Comparison of ENCODE assay signal across 10 cellular contexts in genomic region chr3:37906734-37907282, GRCh38. TPM values are rescaled to one million over a fixed set of nuclear protein-coding genes. Genes with fewer than 3 reads are reported as not detected.
DNase-seq lines count a peak whose midpoint lies in the region; TF ChIP-seq lines count a peak whose summit lies in the region.
"Had no signal": no experiment of that assay in that cellular context is flagged by ENCODE, and none has a peak within 500 bp of the region (broad histone marks: within the 10 kb centered on the region; RNA-seq: fewer than 3 reads in every experiment).

No MANE protein-coding gene starts in this region.

- H3K27me3 ChIP-seq in MM.1S (replicated peaks; ENCODE audit: insufficient read depth, low read length) (no peaks in the 10 kb centered on the region), esophagus squamous epithelium (no peaks in the 10 kb centered on the region), spleen (replicated peaks in 1 of 7) (no peaks in the 10 kb centered on the region), SJCRH30 (no peaks in the 10 kb centered on the region)

- H3K9ac ChIP-seq in MM.1S (ENCODE audit: low read length) = no peak overlapping the region; the same call in 1 of the 2 replicates

- DNase-seq in DMS79 treated with DMSO at 0.1 percent for 48 hours (lab: John Stamatoyannopoulos, UW) = peak; percentile 4
- DNase-seq in DMS79 (lab: John Stamatoyannopoulos, UW) = no peak
- no peak for DNase-seq in MM.1S
- no peak for DNase-seq in esophagus squamous epithelium (lab: John Stamatoyannopoulos, UW)
- DNase-seq in spleen = no peak
- DNase-seq in middle frontal gyrus (ENCODE audit: extremely low spot score, low spot score) = no peak
- DNase-seq in GM03348 (ENCODE audit: low spot score) = no peak
- no peak for DNase-seq in SJCRH30
- DNase-seq: activated effector memory CD4-positive, alpha-beta T cell treated with Interleukin-2 at 50 U/mL for 16 hours had no signal

- H2AFZ ChIP-seq in MM.1S (ENCODE audit: low read length) = no peak overlapping the region

- H3K27ac ChIP-seq in MM.1S (ENCODE audit: low read length) = peak overlapping the region; percentile 66; the same call in 1 of the 2 replicates
- peak overlapping the region; percentile 0 to 77 (median 42) for H3K27ac ChIP-seq in esophagus squamous epithelium
- H3K27ac ChIP-seq in spleen = peak overlapping the region in 7 of 8 donors; percentile 31 to 77 (median 52)
- no peak overlapping the region for H3K27ac ChIP-seq in SJCRH30
- H3K27ac ChIP-seq: 22Rv1 had no signal

- peak overlapping the region; percentile 51; the same call in 1 of the 2 replicates for H3K4me2 ChIP-seq in MM.1S (ENCODE audit: low read depth, low read length)

- H3K79me2 ChIP-seq in MM.1S (ENCODE audit: low read length) = no peaks in the 10 kb centered on the region

- TF ChIP-seq CTCF in MM.1S (IDR thresholded peaks at IDR 0.05; ENCODE audit: low read length) = no peak
- TF ChIP-seq CTCF in esophagus squamous epithelium (IDR thresholded peaks at IDR 0.05) = no peak
- TF ChIP-seq CTCF in spleen (IDR thresholded peaks at IDR 0.05 in 8 of 11, conservative IDR thresholded peaks at IDR 0.05 in 3 of 11) = no peak

- 57 to 71% methylated on average over 5 of the region's 5 CpGs for WGBS in esophagus squamous epithelium, 2 donors
- 45 to 60% (median 54%) methylated on average over 5 of the region's 5 CpGs for WGBS in spleen, 5 donors

- no peaks in the 10 kb centered on the region for H4K20me1 ChIP-seq in MM.1S (ENCODE audit: insufficient read depth, low read length)

- H3K4me3 ChIP-seq in MM.1S (ENCODE audit: low read length) (no peak overlapping the region), esophagus squamous epithelium (no peak overlapping the region), spleen (no peak overlapping the region), SJCRH30 (no peak overlapping the region)

- intact Hi-C loops in esophagus squamous epithelium (cut with DNase I) (no loop called here), spleen (cut with DNase I; ENCODE audit: low total_unique reads) (no loop called here)

- H3K4me1 ChIP-seq in MM.1S (ENCODE audit: low read length) (peaks cover 42% of the 10 kb centered on the region), esophagus squamous epithelium (peaks cover 0 to 57% (median 31%) of the 10 kb centered on the region in 3 donors), spleen (peaks cover 10 to 61% (median 30%) of the 10 kb centered on the region in 6 donors), SJCRH30 (peaks cover 25% of the 10 kb centered on the region)

- H3K9me2 ChIP-seq in MM.1S (replicated peaks; ENCODE audit: insufficient read depth, low read length) = no peaks in the 10 kb centered on the region

- no peaks in the 10 kb centered on the region for H3K36me3 ChIP-seq in MM.1S (replicated peaks; ENCODE audit: insufficient read depth, low read length)
- H3K36me3 ChIP-seq in esophagus squamous epithelium = peaks cover 0 to 2% (median 0%) of the 10 kb centered on the region in 3 donors
- H3K36me3 ChIP-seq in spleen = no peaks in the 10 kb centered on the region
- H3K36me3 ChIP-seq in SJCRH30 = no peaks in the 10 kb centered on the region

- H3K9me3 ChIP-seq in MM.1S (replicated peaks; ENCODE audit: insufficient read depth, low read length) (no peaks in the 10 kb centered on the region), esophagus squamous epithelium (no peaks in the 10 kb centered on the region), spleen (no peaks in the 10 kb centered on the region), SJCRH30 (replicated peaks) (no peaks in the 10 kb centered on the region)

- TF ChIP-seq POLR2A in esophagus squamous epithelium (IDR thresholded peaks at IDR 0.05) (no peak), spleen (IDR thresholded peaks at IDR 0.05) (no peak)

- peaks cover 16% of the 10 kb centered on the region for H3F3A ChIP-seq in MM.1S (ENCODE audit: insufficient read depth, low read length)

RNA-seq across cellular contexts. Expression of gene CTDSPL, which starts 45.1 kb away (rescaled TPM):
- total RNA-seq in esophagus squamous epithelium = 10 to 100 TPM; 20.7 to 55.1 (median 30.8) TPM
- total RNA-seq in spleen = 10 to 100 TPM; 20.8 to 46.0 (median 31.8) TPM
- polyA plus RNA-seq in spleen = 1 to 10 TPM; 3.9 to 8.7 (median 4.6) TPM
- total RNA-seq in SJCRH30 (2014; rRNA removed; shearing (Covaris generic)) = 6.7 and 7.7 TPM in 2 replicates
